Comparison of ENCODE assay signal across 18 cellular contexts in genomic region chr10:72077275-72077990, GRCh38. TPM values are rescaled to one million over a fixed set of nuclear protein-coding genes. Genes with fewer than 3 reads are reported as not detected.
DNase-seq lines count a peak whose midpoint lies in the region; ATAC-seq and TF ChIP-seq lines count a peak whose summit lies in the region.
"Had no signal": no experiment of that assay in that cellular context is flagged by ENCODE, and none has a peak within 500 bp of the region (broad histone marks: within the 10 kb centered on the region; RNA-seq: fewer than 3 reads in every experiment).

No MANE protein-coding gene starts in this region.

- intact Hi-C loops in right cardiac atrium (cut with DNase I) (no loop called here), Right ventricle myocardium superior (cut with DNase I) (no loop called here), upper lobe of right lung (cut with DNase I) (no loop called here)

- H3K27me3 ChIP-seq in right cardiac atrium (ENCODE audit: control insufficient read depth, insufficient read depth) (no peaks in the 10 kb centered on the region), RWPE2 (ENCODE audit: insufficient read depth, poor library complexity, severe bottlenecking) (no peaks in the 10 kb centered on the region), upper lobe of right lung (no peaks in the 10 kb centered on the region)
- H3K27me3 ChIP-seq in effector memory CD4-positive, alpha-beta T cell (replicated peaks; ENCODE audit: control insufficient read depth, insufficient read depth, low read length, poor library complexity, severe bottlenecking), result no peaks in the 10 kb centered on the region

- H3K36me3 ChIP-seq in RWPE2 (ENCODE audit: low read depth) (no peaks in the 10 kb centered on the region), upper lobe of right lung (no peaks in the 10 kb centered on the region)
- H3K36me3 ChIP-seq in effector memory CD4-positive, alpha-beta T cell (ENCODE audit: control insufficient read depth, insufficient read depth, low read length), result peaks cover 56% of the 10 kb centered on the region

- no peak overlapping the region for H3K27ac ChIP-seq in right cardiac atrium (ENCODE audit: low read length)
- H3K27ac ChIP-seq in RWPE2 (ENCODE audit: poor library complexity, severe bottlenecking), result no peak overlapping the region
- H3K27ac ChIP-seq in effector memory CD4-positive, alpha-beta T cell (ENCODE audit: insufficient read depth, low read length, poor library complexity, severe bottlenecking), result peak overlapping the region; percentile 51
- no peak overlapping the region for H3K27ac ChIP-seq in upper lobe of right lung
- H3K27ac ChIP-seq: KMS-11 had no signal

- H3K4me1 ChIP-seq in right cardiac atrium (ENCODE audit: control insufficient read depth, insufficient read depth, low read length) (no peaks in the 10 kb centered on the region), RWPE2 (ENCODE audit: insufficient read depth, poor library complexity, severe bottlenecking) (no peaks in the 10 kb centered on the region), upper lobe of right lung (no peaks in the 10 kb centered on the region)
- H3K4me1 ChIP-seq in effector memory CD4-positive, alpha-beta T cell (ENCODE audit: control insufficient read depth, insufficient read depth, low read length, poor library complexity, severe bottlenecking), result peaks cover 79% of the 10 kb centered on the region

- H3K9me3 ChIP-seq in right cardiac atrium (ENCODE audit: control insufficient read depth, low read length) (no peaks in the 10 kb centered on the region), RWPE2 (ENCODE audit: severe bottlenecking) (no peaks in the 10 kb centered on the region), upper lobe of right lung (no peaks in the 10 kb centered on the region)
- no peaks in the 10 kb centered on the region for H3K9me3 ChIP-seq in effector memory CD4-positive, alpha-beta T cell (ENCODE audit: control insufficient read depth, low read length)

- H3K4me3 ChIP-seq in right cardiac atrium (ENCODE audit: low read length), result no peak overlapping the region
- H3K4me3 ChIP-seq in RWPE2 (ENCODE audit: severe bottlenecking), result no peak overlapping the region
- H3K4me3 ChIP-seq in effector memory CD4-positive, alpha-beta T cell (ENCODE audit: insufficient read depth, low read depth, low read length, poor library complexity, severe bottlenecking), result no peak overlapping the region
- no peak overlapping the region for H3K4me3 ChIP-seq in upper lobe of right lung
- H3K4me3 ChIP-seq: lung, skin epidermis had no signal

- ATAC-seq in right cardiac atrium (no peak), Right ventricle myocardium superior (ENCODE audit: poor library complexity) (no peak), RWPE2 (ENCODE audit: low read depth) (no peak), upper lobe of right lung (no peak)
- ATAC-seq: activated CD4-positive, CD25-positive, alpha-beta regulatory T cell treated with anti-CD3 and anti-CD28 coated beads, Interleukin-2, amount 50 U/mL, for 24 hours had no signal

- 91% methylated on average over 20 of the region's 20 CpGs for WGBS in right cardiac atrium

- TF ChIP-seq CTCF in RWPE2 (IDR thresholded peaks at IDR 0.05; ENCODE audit: poor library complexity, severe bottlenecking), result no peak
- no peak for TF ChIP-seq CTCF in upper lobe of right lung (IDR thresholded peaks at IDR 0.05)

- DNase-seq in right cardiac atrium (peak in 2 of 3 donors; percentile 22 to 28), Right ventricle myocardium superior (no peak), RWPE2 (ENCODE audit: low spot score) (peak; percentile 38), upper lobe of right lung (peak; percentile 48), NCI-H82 treated with DMSO at 0.1 percent for 48 hours (lab: John Stamatoyannopoulos, UW; ENCODE audit: unreplicated experiment) (no peak), OCI-M1 (lab: John Stamatoyannopoulos, UW) (no peak)
- no peak for DNase-seq in effector memory CD4-positive, alpha-beta T cell
- DNase-seq: anterior cingulate cortex; cerebellar nuclear complex; endodermal cell; NCI-H2107; NCI-H524; SIG-M5; stimulated activated CD4-positive, alpha-beta T cell treated with anti-CD3 and anti-CD28 coated beads, Interleukin-4, amount 100 ng/mL, for 1 hour had no signal

RNA-seq across cellular contexts. Expression of gene SPOCK2, which starts 10.9 kb away (rescaled TPM):
- total RNA-seq in right cardiac atrium (10 to 100 TPM in 1 of 4 donors, 1 to 10 TPM in 3; 4.9 to 10.9 (median 6.9) TPM), Right ventricle myocardium superior (9.6 TPM), upper lobe of right lung (187 TPM)
- polyA plus RNA-seq in right cardiac atrium, result 12.8 TPM

Comparison
In these comparisons a context has a peak if more than half of its experiments do, and no peak if none do; other contexts are left out.
1. DNase-seq: peak in right cardiac atrium (2 of 3), RWPE2 (single experiment) and upper lobe of right lung (single experiment); none in Right ventricle myocardium superior (single experiment), effector memory CD4-positive, alpha-beta T cell (0 of 3), NCI-H82 treated with DMSO at 0.1 percent for 48 hours (single experiment) and OCI-M1 (single experiment).
2. RNA of gene SPOCK2, which starts 10.9 kb away (total RNA-seq): 187 TPM in upper lobe of right lung (single experiment); 9.6 TPM in Right ventricle myocardium superior (single experiment) and 4.9 to 10.9 TPM in right cardiac atrium; every median in the first group is over 10 times any median in the second.